8 cellular contexts compared by ENCODE assay signal in genomic region chr9:70113403-70114022, GRCh38.
DNase-seq lines count a peak whose midpoint lies in the region; ATAC-seq, FAIRE-seq and TF ChIP-seq lines count a peak whose summit lies in the region.

No MANE protein-coding gene starts in this region.

- POLR2A ChIA-PET in A549 (lab: Yijun Ruan, JAX), result no interaction called here

- CTCF ChIA-PET in A549 (lab: Yijun Ruan, JAX), result interaction anchor here (0.7 to 8.7 kb wide), 27 partner anchors 9 to 692 kb away, joined by 3 to 157 read pairs (median 4); partner anchors contain the start of gene MAMDC2

- no peaks in the 10 kb centered on the region for H3K27me3 ChIP-seq in effector memory CD4-positive, alpha-beta T cell (replicated peaks; ENCODE audit: control insufficient read depth, insufficient read depth, low read length, poor library complexity, severe bottlenecking)

- no peak overlapping the region for H3K27ac ChIP-seq in A549
- H3K27ac ChIP-seq in effector memory CD4-positive, alpha-beta T cell (ENCODE audit: insufficient read depth, low read length, poor library complexity, severe bottlenecking), result no peak overlapping the region

- H3K4me2 ChIP-seq in A549, result no peak overlapping the region

- H3K4me3 ChIP-seq in A549, result no peak overlapping the region
- no peak overlapping the region for H3K4me3 ChIP-seq in effector memory CD4-positive, alpha-beta T cell (ENCODE audit: insufficient read depth, low read depth, low read length, poor library complexity, severe bottlenecking)

- TF ChIP-seq POLR2A in A549 (IDR thresholded peaks at IDR 0.05; ENCODE audit: low read length), result no peak

- peak; percentile 59 for TF ChIP-seq CTCF in A549 (IDR thresholded peaks at IDR 0.05)
- TF ChIP-seq CTCF in GM10266 (IDR thresholded peaks at IDR 0.05; ENCODE audit: control insufficient read depth, insufficient read depth, low read depth, missing control alignments), result peak; percentile 79

- TF ChIP-seq RAD21 in A549 (conservative IDR thresholded peaks at IDR 0.05 in 1 of 2, IDR thresholded peaks at IDR 0.05 in 1 of 2), result peak; percentile 60 to 76

- peak; percentile 55 to 64 for DNase-seq in A549 (ENCODE audit: low read depth in 1 of 2, low spot score in 1 of 2)
- DNase-seq in GM10266 (ENCODE audit: extremely low spot score), result peak; percentile 44
- peak; percentile 50 for DNase-seq in NCI-H345 (lab: John Stamatoyannopoulos, UW)
- DNase-seq in astrocyte of the hippocampus (ENCODE audit: low read depth, low spot score), result peak; percentile 77
- peak; percentile 47 for DNase-seq in iPS DF 19.7 (ENCODE audit: low read depth, low spot score)
- peak; percentile 10 for DNase-seq in stimulated activated CD4-positive, alpha-beta T cell treated with anti-CD3 and anti-CD28 coated beads, Interleukin-4, amount 100 ng/mL, for 1 hour
- DNase-seq in effector memory CD4-positive, alpha-beta T cell, result no peak

- H3K4me1 ChIP-seq in A549, result no peaks in the 10 kb centered on the region
- H3K4me1 ChIP-seq in effector memory CD4-positive, alpha-beta T cell (ENCODE audit: control insufficient read depth, insufficient read depth, low read length, poor library complexity, severe bottlenecking), result no peaks in the 10 kb centered on the region

- ATAC-seq in A549 (peak; percentile 70 to 90; a peak in 3 of 6 replicates), HG02884 (IDR thresholded peaks at IDR 0.05; ENCODE audit: unreplicated experiment) (peak; percentile 43)

- no peaks in the 10 kb centered on the region for H3K9me3 ChIP-seq in A549
- H3K9me3 ChIP-seq in effector memory CD4-positive, alpha-beta T cell (ENCODE audit: control insufficient read depth, low read length), result no peaks in the 10 kb centered on the region

- 31% methylated on average over 4 of the region's 4 CpGs for WGBS in A549 (ENCODE audit: missing lambda C conversion rate)

- no peak for FAIRE-seq in A549 (lab: Jason Lieb, UNC)

- no peak for TF ChIP-seq EP300 in A549 (IDR thresholded peaks at IDR 0.05)

- no peaks in the 10 kb centered on the region for H3K36me3 ChIP-seq in effector memory CD4-positive, alpha-beta T cell (ENCODE audit: control insufficient read depth, insufficient read depth, low read length)

TF ChIP-seq in A549, 52 proteins besides CTCF, POLR2A, EP300 and RAD21:
- no peak for TF ChIP-seq POLR2AphosphoS2 (conservative IDR thresholded peaks at IDR 0.05; ENCODE audit: low read length)
- TF ChIP-seq ZC3H11A (IDR thresholded peaks at IDR 0.05), result no peak
- TF ChIP-seq NFE2L2 (conservative IDR thresholded peaks at IDR 0.05; ENCODE audit: low read length), result no peak
- no peak for TF ChIP-seq ZFP36 (IDR thresholded peaks at IDR 0.05; ENCODE audit: borderline replicate concordance, partially characterized antibody)
- TF ChIP-seq EHMT2 (IDR thresholded peaks at IDR 0.05; ENCODE audit: low read depth), result no peak
- TF ChIP-seq FOSB (CRISPR knock-in tag; IDR thresholded peaks at IDR 0.05), result no peak
- TF ChIP-seq SREBF2 (IDR thresholded peaks at IDR 0.05), result no peak
- peak; percentile 45; the same call in 2 of the 3 replicates for TF ChIP-seq SMC3 (IDR thresholded peaks at IDR 0.05)

Comparison
In these comparisons a context has a peak if more than half of its experiments do, and no peak if none do; other contexts are left out.
1. DNase-seq: peak in A549 (2 of 2), GM10266 (single experiment), NCI-H345 (single experiment), astrocyte of the hippocampus (single experiment), iPS DF 19.7 (single experiment) and stimulated activated CD4-positive, alpha-beta T cell treated with anti-CD3 and anti-CD28 coated beads, Interleukin-4, amount 100 ng/mL, for 1 hour (single experiment); none in effector memory CD4-positive, alpha-beta T cell (0 of 3).